13 cellular contexts compared by ENCODE assay signal in genomic region chr7:112986256-112987031, GRCh38.
DNase-seq lines count a peak whose midpoint lies in the region; ATAC-seq and TF ChIP-seq lines count a peak whose summit lies in the region.
"Had no signal": no experiment of that assay in that cellular context is flagged by ENCODE, and none has a peak within 500 bp of the region (broad histone marks: within the 10 kb centered on the region; RNA-seq: fewer than 3 reads in every experiment).

No MANE protein-coding gene starts in this region.

- peaks cover 16% of the 10 kb centered on the region for H3F3A ChIP-seq in smooth muscle cell (ENCODE audit: low read depth)

- POLR2A ChIA-PET in activated CD4-positive, alpha-beta memory T cell treated with anti-CD3 and anti-CD28 coated beads, Interleukin-2, amount 10 ng/mL, durations not matched to agents 7 days and 5 days (lab: Charles Lee): no interaction called here

- no peaks in the 10 kb centered on the region for H3K79me2 ChIP-seq in smooth muscle cell (ENCODE audit: low read depth)

- peak; percentile 26 for DNase-seq in NOMO-1 treated with DMSO at 0.1 percent for 48 hours (lab: John Stamatoyannopoulos, UW; ENCODE audit: unreplicated experiment)
- no peak for DNase-seq in NOMO-1 treated with dmso at 0.1 percent for 144 hours (lab: John Stamatoyannopoulos, UW; ENCODE audit: unreplicated experiment)
- no peak for DNase-seq in RWPE2 (ENCODE audit: low spot score)
- peak; percentile 30 for DNase-seq in fibroblast of the conjunctiva (ENCODE audit: low read depth)
- no peak for DNase-seq in smooth muscle cell (lab: John Stamatoyannopoulos, UW; ENCODE audit: unreplicated experiment)
- no peak for DNase-seq in SKM-1 treated with dmso at 0.1 percent for 144 hours (lab: John Stamatoyannopoulos, UW; ENCODE audit: unreplicated experiment)
- no peak for DNase-seq in activated CD4-positive, alpha-beta memory T cell treated with anti-CD3 and anti-CD28 coated beads, Interleukin-2, amount 10 ng/mL, durations not matched to agents 7 days and 5 days
- DNase-seq in HT-29 (ENCODE audit: low spot score): no peak
- DNase-seq: DND-41, NCI-H2171 had no signal

- no peaks in the 10 kb centered on the region for H3K9me3 Mint-ChIP-seq in activated CD4-positive, alpha-beta memory T cell treated with anti-CD3 and anti-CD28 coated beads, Interleukin-2, amount 10 ng/mL, durations not matched to agents 7 days and 5 days
- H3K9me3 Mint-ChIP-seq: activated T-helper 17 cell treated with anti-CD3 and anti-CD28 coated beads, Interleukin-2, amount 50 U/mL, for 72 hours; central memory CD8-positive, alpha-beta T cell had no signal

- H3K36me3 ChIP-seq in RWPE2 (ENCODE audit: low read depth) (no peaks in the 10 kb centered on the region), smooth muscle cell (ENCODE audit: low read depth) (no peaks in the 10 kb centered on the region)

- peak; percentile 54; the same call in 2 of the 3 replicates for ATAC-seq in RWPE2 (ENCODE audit: low read depth)
- ATAC-seq: activated T-helper 17 cell treated with anti-CD3 and anti-CD28 coated beads, Interleukin-2, amount 50 U/mL, for 72 hours had no signal

- 36% methylated on average over 3 of the region's 3 CpGs for WGBS in smooth muscle cell (ENCODE audit: low lambda C conversion rate)

- no peaks in the 10 kb centered on the region for H4K20me1 ChIP-seq in smooth muscle cell (ENCODE audit: low read depth)

- H3K27me3 ChIP-seq in RWPE2 (ENCODE audit: insufficient read depth, poor library complexity, severe bottlenecking) (no peaks in the 10 kb centered on the region), smooth muscle cell (ENCODE audit: low read depth) (no peaks in the 10 kb centered on the region)

- no peak overlapping the region for H3K4me3 Mint-ChIP-seq in activated CD4-positive, alpha-beta memory T cell treated with anti-CD3 and anti-CD28 coated beads, Interleukin-2, amount 10 ng/mL, durations not matched to agents 7 days and 5 days
- H3K4me3 Mint-ChIP-seq: activated T-helper 17 cell treated with anti-CD3 and anti-CD28 coated beads, Interleukin-2, amount 50 U/mL, for 72 hours; central memory CD8-positive, alpha-beta T cell had no signal

- no peak overlapping the region for H3K27ac Mint-ChIP-seq in activated CD4-positive, alpha-beta memory T cell treated with anti-CD3 and anti-CD28 coated beads, Interleukin-2, amount 10 ng/mL, durations not matched to agents 7 days and 5 days
- H3K27ac Mint-ChIP-seq: activated T-helper 17 cell treated with anti-CD3 and anti-CD28 coated beads, Interleukin-2, amount 50 U/mL, for 72 hours had no signal

- H2AFZ ChIP-seq in smooth muscle cell (ENCODE audit: low read depth): peak overlapping the region; percentile 79

- H3K9me3 ChIP-seq in RWPE2 (ENCODE audit: severe bottlenecking): no peaks in the 10 kb centered on the region
- H3K9me3 ChIP-seq in smooth muscle cell (replicated peaks; ENCODE audit: low read depth): no peaks in the 10 kb centered on the region

- H3K9ac ChIP-seq in smooth muscle cell (ENCODE audit: low read depth): peak overlapping the region; percentile 61

- H3K4me3 ChIP-seq in RWPE2 (ENCODE audit: severe bottlenecking) (no peak overlapping the region), smooth muscle cell (no peak overlapping the region)

- peaks cover 10% of the 10 kb centered on the region for H3K4me1 ChIP-seq in RWPE2 (ENCODE audit: insufficient read depth, poor library complexity, severe bottlenecking)
- peaks cover 19% of the 10 kb centered on the region for H3K4me1 ChIP-seq in smooth muscle cell (ENCODE audit: low read depth)

- peaks cover 4% of the 10 kb centered on the region for H3K27me3 Mint-ChIP-seq in activated CD4-positive, alpha-beta memory T cell treated with anti-CD3 and anti-CD28 coated beads, Interleukin-2, amount 10 ng/mL, durations not matched to agents 7 days and 5 days

- no peaks in the 10 kb centered on the region for H3K4me1 Mint-ChIP-seq in activated CD4-positive, alpha-beta memory T cell treated with anti-CD3 and anti-CD28 coated beads, Interleukin-2, amount 10 ng/mL, durations not matched to agents 7 days and 5 days
- H3K4me1 Mint-ChIP-seq: activated T-helper 17 cell treated with anti-CD3 and anti-CD28 coated beads, Interleukin-2, amount 50 U/mL, for 72 hours; central memory CD8-positive, alpha-beta T cell had no signal

- peak overlapping the region; percentile 78 for H3K4me2 ChIP-seq in smooth muscle cell

- H3K27ac ChIP-seq in RWPE2 (ENCODE audit: poor library complexity, severe bottlenecking): peak overlapping the region; percentile 72
- H3K27ac ChIP-seq in smooth muscle cell (ENCODE audit: low read depth): peak overlapping the region; percentile 91
- H3K27ac ChIP-seq: 22Rv1 had no signal

- CTCF ChIA-PET in activated CD4-positive, alpha-beta memory T cell treated with anti-CD3 and anti-CD28 coated beads, Interleukin-2, amount 10 ng/mL, durations not matched to agents 7 days and 5 days (lab: Charles Lee): no interaction called here

- no peaks in the 10 kb centered on the region for H3K36me3 Mint-ChIP-seq in activated CD4-positive, alpha-beta memory T cell treated with anti-CD3 and anti-CD28 coated beads, Interleukin-2, amount 10 ng/mL, durations not matched to agents 7 days and 5 days (ENCODE audit: low read depth)

- no peak for TF ChIP-seq CTCF in RWPE2 (IDR thresholded peaks at IDR 0.05; ENCODE audit: poor library complexity, severe bottlenecking)
- no peak for TF ChIP-seq CTCF in smooth muscle cell (IDR thresholded peaks at IDR 0.05; ENCODE audit: borderline replicate concordance, insufficient read depth, poor library complexity, severe bottlenecking)

Comparison
In these comparisons a context has a peak if more than half of its experiments do, and no peak if none do; other contexts are left out.
1. DNase-seq: peak in NOMO-1 treated with DMSO at 0.1 percent for 48 hours (single experiment) and fibroblast of the conjunctiva (single experiment); none in NOMO-1 treated with dmso at 0.1 percent for 144 hours (single experiment), RWPE2 (single experiment), smooth muscle cell (single experiment), SKM-1 treated with dmso at 0.1 percent for 144 hours (single experiment), activated CD4-positive, alpha-beta memory T cell treated with anti-CD3 and anti-CD28 coated beads, Interleukin-2, amount 10 ng/mL, durations not matched to agents 7 days and 5 days (single experiment) and HT-29 (single experiment).